Comparison of ENCODE assay signal across 1 cellular context in the genomic region with DNA sequence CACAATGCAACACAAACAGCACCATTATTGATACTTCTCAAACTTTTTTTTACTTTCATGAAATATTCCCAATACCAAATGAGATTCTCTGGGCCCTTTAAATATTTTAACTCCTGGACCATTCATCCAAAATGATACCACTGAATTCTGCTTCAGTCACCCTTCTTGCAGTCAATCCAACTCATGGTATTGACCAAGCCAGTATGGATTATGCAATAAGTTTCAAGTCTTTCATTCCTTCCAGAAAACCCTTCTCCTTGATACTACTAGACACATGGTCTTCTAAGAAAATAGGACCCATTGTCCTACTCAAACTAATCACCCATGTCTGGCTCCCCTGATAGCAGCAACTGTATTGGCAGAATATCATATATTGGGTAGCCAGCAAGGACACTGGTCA.
TF ChIP-seq lines count a peak whose summit lies in the region.

No MANE protein-coding gene starts in this region.

TF ChIP-seq in K562, 482 proteins besides CTCF, POLR2A, EP300 and RAD21:
- TF ChIP-seq NCOR1 (IDR thresholded peaks at IDR 0.05) (no peak), STAG1 (CRISPR knock-in tag; IDR thresholded peaks at IDR 0.05; ENCODE audit: borderline replicate concordance) (no peak), CEBPB (tag; IDR thresholded peaks at IDR 0.05) (peak; percentile 56), CEBPG (CRISPR knock-in tag; IDR thresholded peaks at IDR 0.05) (no peak), CEBPG (tag; conservative IDR thresholded peaks at IDR 0.05 in 1 of 2, IDR thresholded peaks at IDR 0.05 in 1 of 2) (peak; percentile 30 to 37; a peak in 1 of 4 replicates)
